In the genomic region with DNA sequence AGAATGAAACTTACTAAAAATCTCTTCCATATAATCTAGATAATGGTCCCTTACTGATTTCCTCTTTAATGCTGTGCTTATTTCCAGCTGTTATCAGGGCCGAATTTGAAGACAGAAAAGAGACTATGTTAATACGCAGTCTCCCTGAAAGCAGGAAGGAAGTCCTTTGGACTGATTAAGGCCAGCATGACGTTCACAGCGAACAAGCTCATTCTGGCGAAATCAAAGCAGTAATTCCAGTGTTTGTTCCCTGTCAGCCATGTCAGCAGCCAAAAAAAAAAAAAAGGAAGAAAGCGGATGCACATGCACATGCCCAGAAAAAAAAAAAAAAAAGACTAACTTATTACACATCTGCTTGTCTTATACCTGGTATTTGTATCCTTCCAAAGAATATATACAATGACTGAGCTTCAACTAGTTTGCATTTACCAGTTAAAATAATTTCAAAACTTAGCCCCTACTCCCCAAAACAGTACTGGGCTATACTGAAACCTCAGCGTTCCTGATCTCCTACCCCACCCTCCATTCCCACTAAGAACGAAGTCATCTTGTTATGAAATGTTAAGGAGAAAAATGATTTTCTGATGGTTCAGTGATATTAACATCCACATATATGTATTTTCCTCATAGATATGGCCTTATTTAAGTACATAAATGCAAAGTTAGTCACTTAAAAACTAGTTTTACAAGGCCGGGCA, we compare ENCODE assay signal across 9 cellular contexts. TPM values are rescaled to one million over a fixed set of nuclear protein-coding genes. Genes with fewer than 3 reads are reported as not detected.
A peak's percentile ranks its signal among the peaks of the same experiment; 100 is the strongest.
DNase-seq lines count a peak whose midpoint lies in the region; ATAC-seq and TF ChIP-seq lines count a peak whose summit lies in the region.
"Had no signal": no experiment of that assay in that cellular context is flagged by ENCODE, and none has a peak within 500 bp of the region (broad histone marks: within the 10 kb centered on the region; RNA-seq: fewer than 3 reads in every experiment).

No MANE protein-coding gene starts in this region.

- DNase-seq in Panc1 (ENCODE audit: low read depth, low spot score) (no peak), lung microvascular endothelial cell (ENCODE audit: low read depth in 2 of 2) (peak; percentile 79 to 86), thyroid gland (no peak), D341Med (ENCODE audit: low spot score) (no peak)
- DNase-seq: activated naive CD8-positive, alpha-beta T cell treated with anti-CD3 and anti-CD28 coated beads, Interleukin-2, amount 10 ng/mL, durations not matched to agents 7 days and 5 days; NCI-H1105 had no signal

- H3K36me3 ChIP-seq in Panc1 (ENCODE audit: control insufficient read depth, insufficient read depth, low read length) (peaks cover 26% of the 10 kb centered on the region), duodenal mucosa (ENCODE audit: control insufficient read depth in 1 of 2, insufficient read depth in 2 of 2, low read length in 2 of 2) (peaks cover 0 to 4% of the 10 kb centered on the region in 2 donors), thyroid gland (peaks cover 0 to 6% of the 10 kb centered on the region in 2 donors)

- H3K27me3 ChIP-seq in Panc1 (ENCODE audit: control insufficient read depth, insufficient read depth, low read length) (no peaks in the 10 kb centered on the region), duodenal mucosa (ENCODE audit: control insufficient read depth in 1 of 2, insufficient read depth in 2 of 2, low read length in 2 of 2) (no peaks in the 10 kb centered on the region), thyroid gland (no peaks in the 10 kb centered on the region)

- intact Hi-C loops in Panc1 (cut with micrococcal nuclease; ENCODE audit: unreplicated experiment) (no loop called here), thyroid gland (cut with DNase I) (no loop called here)

- H3K4me3 ChIP-seq in Panc1 (ENCODE audit: low read depth in 2 of 2, low read length in 2 of 2) (no peak overlapping the region), duodenal mucosa (ENCODE audit: low read depth in 1 of 2, low read length in 2 of 2) (no peak overlapping the region), thyroid gland (replicated peaks in 1 of 3) (no peak overlapping the region)

- no peak for TF ChIP-seq POLR2A in thyroid gland (IDR thresholded peaks at IDR 0.05)

- peak overlapping the region in 1 of 2 donors; percentile 21 for H3K9ac ChIP-seq in duodenal mucosa (ENCODE audit: low read depth in 1 of 2, low read length in 2 of 2)

- H3K4me1 ChIP-seq in Panc1 (ENCODE audit: control insufficient read depth, insufficient read depth, low read length): peaks cover 7% of the 10 kb centered on the region
- H3K4me1 ChIP-seq in duodenal mucosa (ENCODE audit: control insufficient read depth in 1 of 2, insufficient read depth in 2 of 2, low read length in 2 of 2): no peaks in the 10 kb centered on the region
- H3K4me1 ChIP-seq in thyroid gland: peaks cover 0 to 5% of the 10 kb centered on the region in 2 donors

- H3K27ac ChIP-seq in Panc1 (ENCODE audit: low read length) (peak overlapping the region; percentile 81), duodenal mucosa (ENCODE audit: low read depth, low read length) (peak overlapping the region; percentile 13), thyroid gland (peak overlapping the region; percentile 39 to 69 (median 56))

- H3K9me3 ChIP-seq in Panc1 (ENCODE audit: control insufficient read depth, insufficient read depth, low read depth, low read length) (peaks cover 22% of the 10 kb centered on the region; the same call in 1 of the 2 replicates), duodenal mucosa (ENCODE audit: control insufficient read depth in 1 of 2, low read length in 2 of 2) (no peaks in the 10 kb centered on the region), thyroid gland (no peaks in the 10 kb centered on the region)

- BruUV-seq in Panc1 (replicated peaks; lab: Mats Ljungman, UMichigan): TSS peak; percentile 44

- TF ChIP-seq CTCF in Panc1 (IDR thresholded peaks at IDR 0.05) (no peak), thyroid gland (IDR thresholded peaks at IDR 0.05) (no peak)

- in situ Hi-C loops in Panc1 (cut with HindIII; ENCODE audit: low pct_unique_long_range_greater_than_20kb, low sequenced_read_pairs): no loop called here

- POLR2A ChIA-PET in Panc1 (lab: Charles Lee): interaction anchor here (0.6 kb wide), 1 partner anchor 33 kb away, joined by 8 read pairs; no protein-coding TSS in a partner anchor

- CTCF ChIA-PET in Panc1 (lab: Charles Lee): interaction anchor here (0.5 kb wide), 1 partner anchor 871 kb away, joined by 7 read pairs; no protein-coding TSS in a partner anchor

- ATAC-seq in Panc1 (no peak), HG02885 (IDR thresholded peaks at IDR 0.05; ENCODE audit: poor library complexity, unreplicated experiment) (no peak), GM21576 (IDR thresholded peaks at IDR 0.05; ENCODE audit: unreplicated experiment) (no peak)

- WGBS in thyroid gland, 2 donors: 76 to 84% methylated on average over 9 of the region's 9 CpGs

RNA-seq across cellular contexts. Expression of gene ANAPC16, which starts 29.0 kb away (rescaled TPM):
- total RNA-seq in Panc1 (2021; ENCODE audit: unreplicated experiment): 110 TPM
- polyA plus RNA-seq in Panc1 (2012; ENCODE audit: insufficient read length): 77.2 TPM
- total RNA-seq in lung microvascular endothelial cell: 38.7 and 46.4 TPM in 2 replicates
- total RNA-seq in thyroid gland: 100 to 1,000 TPM; 100 to 214 (median 129) TPM

RNA-seq across cellular contexts. Expression of gene ASCC1, which starts 29.3 kb away (rescaled TPM):
- total RNA-seq in Panc1 (2021; ENCODE audit: unreplicated experiment) (114 TPM), lung microvascular endothelial cell (21.0 and 22.4 TPM in 2 replicates), thyroid gland (10 to 100 TPM; 26.7 to 30.3 (median 28.1) TPM)
- polyA plus RNA-seq in Panc1 (2012; ENCODE audit: insufficient read length): 72.9 TPM

Comparison
In these comparisons a context has a peak if more than half of its experiments do, and no peak if none do; other contexts are left out.
1. DNase-seq: peak in lung microvascular endothelial cell (2 of 2); none in Panc1 (single experiment), thyroid gland (0 of 2) and D341Med (single experiment).
2. H3K27ac ChIP-seq: peak in every context shown above with its lines; median percentile 81 in Panc1; 56 in thyroid gland; 13 in duodenal mucosa.